ENCODE assay signal across 10 cellular contexts in genomic region chr15:63481105-63481810, GRCh38. TPM values are rescaled to one million over a fixed set of nuclear protein-coding genes. Genes with fewer than 3 reads are reported as not detected.
A peak's percentile ranks its signal among the peaks of the same experiment; 100 is the strongest.
DNase-seq lines count a peak whose midpoint lies in the region; ATAC-seq and TF ChIP-seq lines count a peak whose summit lies in the region.
"Had no signal": no experiment of that assay in that cellular context is flagged by ENCODE, and none has a peak within 500 bp of the region (broad histone marks: within the 10 kb centered on the region; RNA-seq: fewer than 3 reads in every experiment).

No MANE protein-coding gene starts in this region.

- no peak overlapping the region for H3K4me3 Mint-ChIP-seq in activated CD4-positive, alpha-beta T cell treated with anti-CD3 and anti-CD28 coated beads for 36 hours
- H3K4me3 Mint-ChIP-seq in IgD-negative memory B cell (peak overlapping the region in 2 of 4 donors; percentile 65 to 94), naive B cell (peak overlapping the region in 7 of 8 donors; percentile 24 to 88 (median 82))

- no peak overlapping the region for H3K4me3 ChIP-seq in transverse colon
- H3K4me3 ChIP-seq: adrenal gland had no signal

- H3K9me3 ChIP-seq in transverse colon, result no peaks in the 10 kb centered on the region
- H3K9me3 ChIP-seq: adrenal gland had no signal

- intact Hi-C loops in activated CD4-positive, alpha-beta T cell treated with anti-CD3 and anti-CD28 coated beads for 36 hours (cut with DNase I, micrococcal nuclease), result loop anchor here in 1 of 2 experiments (5.0 kb wide), 1 partner anchor 121 kb away; no protein-coding TSS in a partner anchor
- intact Hi-C loops in transverse colon (cut with DNase I; ENCODE audit: low total_unique reads), result no loop called here

- H3K4me1 Mint-ChIP-seq in activated CD4-positive, alpha-beta T cell treated with anti-CD3 and anti-CD28 coated beads for 36 hours, result peaks cover 84% of the 10 kb centered on the region
- peaks cover 33 to 66% (median 65%) of the 10 kb centered on the region in 3 donors for H3K4me1 Mint-ChIP-seq in IgD-negative memory B cell
- H3K4me1 Mint-ChIP-seq in naive B cell, result peaks cover 42 to 93% (median 57%) of the 10 kb centered on the region in 3 donors

- DNase-seq in activated CD4-positive, alpha-beta T cell treated with anti-CD3 and anti-CD28 coated beads for 36 hours, result peak; percentile 68
- DNase-seq in activated CD4-positive, alpha-beta T cell treated with anti-CD3 and anti-CD28 coated beads for 1 hour, result no peak
- no peak for DNase-seq in activated naive CD4-positive, alpha-beta T cell treated with anti-CD3 and anti-CD28 coated beads, Interleukin-2, amount 50 U/mL, for 72 hours (ENCODE audit: low spot score in 2 of 2)
- DNase-seq in naive B cell (no peak), superior temporal gyrus (ENCODE audit: extremely low spot score) (no peak), transverse colon (no peak)
- DNase-seq: NCI-H187 had no signal

- in situ Hi-C loops in transverse colon (cut with MboI; ENCODE audit: low pct_ligation_motif_present in 1 of 4, low pct_unique_long_range_greater_than_20kb in 1 of 4, low sequenced_read_pairs in 3 of 4), result no loop called here

- CTCF ChIA-PET in activated CD4-positive, alpha-beta T cell treated with anti-CD3 and anti-CD28 coated beads for 36 hours (lab: Charles Lee), result interaction anchor here (0.6 to 9.0 kb wide), 5 partner anchors 10 to 359 kb away, joined by 3 to 78 read pairs (median 3); partner anchors contain the start of gene USP3

- H3K4me1 ChIP-seq in transverse colon, result peaks cover 0 to 50% (median 8%) of the 10 kb centered on the region in 4 donors

- H3K27ac Mint-ChIP-seq in activated CD4-positive, alpha-beta T cell treated with anti-CD3 and anti-CD28 coated beads for 36 hours, result peak overlapping the region; percentile 88
- H3K27ac Mint-ChIP-seq in IgD-negative memory B cell, result peak overlapping the region; percentile 93 to 100 (median 97)
- H3K27ac Mint-ChIP-seq in activated naive CD4-positive, alpha-beta T cell treated with anti-CD3 and anti-CD28 coated beads, Interleukin-2, amount 50 U/mL, for 72 hours, result peak overlapping the region; percentile 50 to 86
- peak overlapping the region; percentile 97 to 100 (median 100) for H3K27ac Mint-ChIP-seq in naive B cell

- 67 to 78% methylated on average over 3 of the region's 3 CpGs for WGBS in transverse colon (ENCODE audit: low coverage in 1 of 2), 2 donors

- TF ChIP-seq EP300 in transverse colon (IDR thresholded peaks at IDR 0.05; ENCODE audit: low read depth), result no peak

- no peak for TF ChIP-seq POLR2A in transverse colon (IDR thresholded peaks at IDR 0.05)

- H3K9me3 Mint-ChIP-seq in activated CD4-positive, alpha-beta T cell treated with anti-CD3 and anti-CD28 coated beads for 36 hours (ENCODE audit: low read depth), result no peaks in the 10 kb centered on the region
- H3K9me3 Mint-ChIP-seq in IgD-negative memory B cell (no peaks in the 10 kb centered on the region), naive B cell (no peaks in the 10 kb centered on the region)
- H3K9me3 Mint-ChIP-seq in activated naive CD4-positive, alpha-beta T cell treated with anti-CD3 and anti-CD28 coated beads, Interleukin-2, amount 50 U/mL, for 72 hours, result no peaks in the 10 kb centered on the region

- H3K27me3 Mint-ChIP-seq in activated CD4-positive, alpha-beta T cell treated with anti-CD3 and anti-CD28 coated beads for 36 hours, result no peaks in the 10 kb centered on the region
- H3K27me3 Mint-ChIP-seq in IgD-negative memory B cell (peaks cover 2% of the 10 kb centered on the region), naive B cell (no peaks in the 10 kb centered on the region)

- H3K27me3 ChIP-seq in transverse colon, result no peaks in the 10 kb centered on the region
- H3K27me3 ChIP-seq: adrenal gland had no signal

- no peaks in the 10 kb centered on the region for H3K36me3 ChIP-seq in transverse colon
- H3K36me3 ChIP-seq: adrenal gland had no signal

- POLR2A ChIA-PET in activated CD4-positive, alpha-beta T cell treated with anti-CD3 and anti-CD28 coated beads for 36 hours (lab: Charles Lee), result interaction anchor here (0.5 to 1.2 kb wide), 2 partner anchors 23 to 72 kb away, joined by 3 to 4 read pairs; partner anchors contain the start of gene USP3

- no peak overlapping the region for H3K27ac ChIP-seq in transverse colon
- H3K27ac ChIP-seq: adrenal gland had no signal

- ATAC-seq in activated CD4-positive, alpha-beta T cell treated with anti-CD3 and anti-CD28 coated beads for 36 hours, result peak; percentile 71
- ATAC-seq in activated naive CD4-positive, alpha-beta T cell treated with anti-CD3 and anti-CD28 coated beads, Interleukin-2, amount 50 U/mL, for 72 hours, result peak; percentile 70 to 84
- ATAC-seq in naive B cell (ENCODE audit: low read depth in 2 of 2) (no peak), GM18498 (IDR thresholded peaks at IDR 0.05; ENCODE audit: unreplicated experiment) (no peak)

- no peaks in the 10 kb centered on the region for H3K36me3 Mint-ChIP-seq in activated CD4-positive, alpha-beta T cell treated with anti-CD3 and anti-CD28 coated beads for 36 hours (ENCODE audit: low read depth)
- H3K36me3 Mint-ChIP-seq in IgD-negative memory B cell, result peaks cover 3% of the 10 kb centered on the region
- no peaks in the 10 kb centered on the region for H3K36me3 Mint-ChIP-seq in activated naive CD4-positive, alpha-beta T cell treated with anti-CD3 and anti-CD28 coated beads, Interleukin-2, amount 50 U/mL, for 72 hours
- no peaks in the 10 kb centered on the region for H3K36me3 Mint-ChIP-seq in naive B cell

- no peak for TF ChIP-seq CTCF in transverse colon (IDR thresholded peaks at IDR 0.05)

RNA-seq across cellular contexts. Expression of gene USP3, which starts 23.1 kb away (rescaled TPM):
- 10 to 100 TPM; 51.1 to 51.7 TPM for total RNA-seq in activated CD4-positive, alpha-beta T cell treated with anti-CD3 and anti-CD28 coated beads for 36 hours
- polyA plus RNA-seq in IgD-negative memory B cell (42.7 TPM), naive B cell (ENCODE audit: low read depth in 6 of 6) (10 to 100 TPM; 53.6 to 88.0 (median 58.7) TPM)
- total RNA-seq in activated naive CD4-positive, alpha-beta T cell treated with anti-CD3 and anti-CD28 coated beads, Interleukin-2, amount 50 U/mL, for 72 hours, result 10 to 100 TPM; 71.4 to 81.4 TPM
- 10 to 100 TPM; 56.1 to 93.0 (median 73.7) TPM for total RNA-seq in transverse colon

Comparison
In these comparisons a context has a peak if more than half of its experiments do, and no peak if none do; other contexts are left out.
1. ATAC-seq: peak in activated CD4-positive, alpha-beta T cell treated with anti-CD3 and anti-CD28 coated beads for 36 hours (single experiment) and activated naive CD4-positive, alpha-beta T cell treated with anti-CD3 and anti-CD28 coated beads, Interleukin-2, amount 50 U/mL, for 72 hours (2 of 2); none in naive B cell (0 of 2) and GM18498 (single experiment).
2. Peak in every context shown above with its lines, with median percentiles within 50 percentile points of each other: H3K27ac Mint-ChIP-seq.